Comparison of ENCODE assay signal across 31 cellular contexts in the genomic region with DNA sequence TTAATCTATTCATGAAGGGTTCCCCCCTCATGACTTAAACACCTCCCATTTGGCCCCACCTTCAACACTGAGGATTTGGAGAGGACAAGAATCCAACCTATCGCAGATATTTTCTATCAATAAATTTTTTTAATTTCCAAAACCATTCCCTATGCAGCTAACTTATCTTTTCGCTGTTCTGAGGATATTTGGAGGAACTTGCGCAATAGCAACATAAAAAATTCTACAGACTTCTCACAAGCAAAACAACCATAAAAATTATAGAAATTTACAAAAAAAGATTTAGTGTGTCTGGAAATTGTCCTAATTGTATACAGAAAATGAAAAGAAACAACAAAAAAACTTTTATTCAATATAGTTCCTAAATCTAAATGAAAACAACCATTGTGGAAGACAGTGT.
"Had no signal": no experiment of that assay in that cellular context is flagged by ENCODE, and none has a peak within 500 bp of the region (broad histone marks: within the 10 kb centered on the region; RNA-seq: fewer than 3 reads in every experiment).

No MANE protein-coding gene starts in this region.

- H3K4me3 ChIP-seq: neural progenitor cell, ovary, psoas muscle, skin epidermis, smooth muscle cell, spleen, suprapubic skin, testis, tibial artery, transverse colon, upper lobe of right lung, uterus had no signal

- H3K4me2 ChIP-seq: neural progenitor cell, smooth muscle cell had no signal

- H3K27me3 Mint-ChIP-seq: naive thymus-derived CD8-positive, alpha-beta T cell; stimulated activated memory B cell treated with anti-CD40 and anti-IgM and Interleukin-4, amounts not matched to agents 10 μg/mL and 1 μg/mL and 100 μg/mL, for 72 hours; stimulated activated naive CD8-positive, alpha-beta T cell treated with anti-CD3 and anti-CD28 coated beads, Interleukin-15, amount 100 ng/mL, for 72 hours; type B pancreatic cell had no signal

- H3K27ac ChIP-seq: neural progenitor cell, ovary, parathyroid adenoma, psoas muscle, skin epidermis, spleen, suprapubic skin, testis, tibial artery, transverse colon, upper lobe of right lung, uterus had no signal

- ATAC-seq: naive thymus-derived CD8-positive, alpha-beta T cell; psoas muscle; right cardiac atrium; sciatic nerve; stimulated activated memory B cell treated with anti-CD40 and anti-IgM and Interleukin-4, amounts not matched to agents 10 μg/mL and 1 μg/mL and 100 μg/mL, for 72 hours; stimulated activated naive CD8-positive, alpha-beta T cell treated with anti-CD3 and anti-CD28 coated beads, Interleukin-15, amount 100 ng/mL, for 72 hours; stimulated activated naive CD8-positive, alpha-beta T cell treated with anti-CD3 and anti-CD28 coated beads, Interleukin-15, Interleukin-2, amounts not matched to agents 100 U/mL and 50 U/mL, for 24 hours; upper lobe of right lung had no signal

- DNase-seq: naive thymus-derived CD8-positive, alpha-beta T cell; occipital lobe; ovary; posterior cingulate gyrus; psoas muscle; right cardiac atrium; spleen; stimulated activated CD4-positive, alpha-beta T cell treated with anti-CD3 and anti-CD28 coated beads, Interleukin-12 subunit alpha, Interleukin-12 subunit beta, amount 100 ng/mL, for 4 hours; stimulated activated CD4-positive, alpha-beta T cell treated with anti-CD3 and anti-CD28 coated beads, Interleukin-1b, Interleukin-23, amount 100 ng/mL, for 48 hours; stimulated activated CD4-positive, alpha-beta T cell treated with anti-CD3 and anti-CD28 coated beads, Interleukin-4, amount 100 ng/mL, for 1 hour; stimulated activated CD4-positive, alpha-beta T cell treated with anti-CD3 and anti-CD28 coated beads, Interleukin-4, amount 100 ng/mL, for 4 hours; stimulated activated CD8-positive, alpha-beta memory T cell treated with anti-CD3 and anti-CD28 coated beads, Interleukin-4, amount 100 ng/mL, for 48 hours; stimulated activated naive CD4-positive, alpha-beta T cell; stimulated activated naive CD8-positive, alpha-beta T cell treated with anti-CD3 and anti-CD28 coated beads, Interleukin-15, amount 100 ng/mL, for 72 hours; stimulated activated naive CD8-positive, alpha-beta T cell treated with anti-CD3 and anti-CD28 coated beads, Interleukin-15, Interleukin-2, amounts not matched to agents 100 U/mL and 50 U/mL, for 24 hours; substantia nigra; testis; tibial artery; transverse colon; upper lobe of right lung; uterus had no signal

- H3K36me3 Mint-ChIP-seq: neural progenitor cell; stimulated activated memory B cell treated with anti-CD40 and anti-IgM and Interleukin-4, amounts not matched to agents 10 μg/mL and 1 μg/mL and 100 μg/mL, for 72 hours had no signal

- H3K36me3 ChIP-seq: neural progenitor cell, ovary, spleen, suprapubic skin, tibial artery, transverse colon, upper lobe of right lung, uterus had no signal

- H3K4me1 Mint-ChIP-seq: naive thymus-derived CD8-positive, alpha-beta T cell; nephron; stimulated activated memory B cell treated with anti-CD40 and anti-IgM and Interleukin-4, amounts not matched to agents 10 μg/mL and 1 μg/mL and 100 μg/mL, for 72 hours; stimulated activated naive CD8-positive, alpha-beta T cell treated with anti-CD3 and anti-CD28 coated beads, Interleukin-15, amount 100 ng/mL, for 72 hours had no signal

- H3K9me3 ChIP-seq: ovary, testis had no signal

- H3K4me1 ChIP-seq: neural progenitor cell, parathyroid adenoma, psoas muscle, spleen, suprapubic skin, testis, tibial artery, transverse colon, upper lobe of right lung, uterus had no signal

- H3K27me3 ChIP-seq: neural progenitor cell, ovary, spleen, suprapubic skin, testis, tibial artery, transverse colon, upper lobe of right lung, uterus had no signal

- H3K4me3 Mint-ChIP-seq: naive thymus-derived CD8-positive, alpha-beta T cell; nephron; neural progenitor cell; stimulated activated memory B cell treated with anti-CD40 and anti-IgM and Interleukin-4, amounts not matched to agents 10 μg/mL and 1 μg/mL and 100 μg/mL, for 72 hours; stimulated activated naive CD8-positive, alpha-beta T cell treated with anti-CD3 and anti-CD28 coated beads, Interleukin-15, amount 100 ng/mL, for 72 hours; type B pancreatic cell had no signal

- H3K27ac Mint-ChIP-seq: naive thymus-derived CD8-positive, alpha-beta T cell; nephron; neural progenitor cell; progenitor cell of endocrine pancreas; stimulated activated memory B cell treated with anti-CD40 and anti-IgM and Interleukin-4, amounts not matched to agents 10 μg/mL and 1 μg/mL and 100 μg/mL, for 72 hours; stimulated activated naive CD8-positive, alpha-beta T cell treated with anti-CD3 and anti-CD28 coated beads, Interleukin-15, amount 100 ng/mL, for 72 hours; type B pancreatic cell had no signal

- H3K9ac ChIP-seq: neural progenitor cell, parathyroid adenoma had no signal

- H3K79me2 ChIP-seq: parathyroid adenoma had no signal

- H2AFZ ChIP-seq: parathyroid adenoma had no signal
